28 cellular contexts compared by ENCODE assay signal in the genomic region with DNA sequence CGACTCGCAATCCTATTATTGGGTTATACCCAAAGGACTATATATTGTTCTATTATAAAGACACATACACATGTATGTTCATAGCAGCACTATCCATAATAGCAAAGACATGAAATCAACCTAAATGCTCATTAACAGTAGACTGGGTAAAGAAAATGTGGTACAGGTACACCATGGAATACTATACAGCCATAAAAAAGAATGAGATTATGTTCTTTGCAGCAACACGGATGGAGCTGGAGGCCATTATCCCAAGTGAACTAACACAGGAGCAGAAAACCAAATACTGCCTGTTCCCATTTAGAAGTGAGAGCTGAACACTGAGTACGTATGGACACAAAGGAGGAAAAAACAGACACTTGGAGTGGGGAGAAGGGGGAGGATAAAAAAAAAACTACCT.
"Had no signal": no experiment of that assay in that cellular context is flagged by ENCODE, and none has a peak within 500 bp of the region (broad histone marks: within the 10 kb centered on the region; RNA-seq: fewer than 3 reads in every experiment).

No MANE protein-coding gene starts in this region.

- H3K4me3 ChIP-seq: colonic mucosa, coronary artery, dorsolateral prefrontal cortex, esophagus muscularis mucosa, esophagus squamous epithelium, gastrocnemius medialis, gastroesophageal sphincter, heart left ventricle, heart right ventricle had no signal

- H3K27ac Mint-ChIP-seq: dendritic cell treated with granulocyte-macrophage colony-stimulating factor and Interleukin-4, amounts not matched to agents 40 ng/mL and 50 ng/mL, for 4 days; effector memory CD8-positive, alpha-beta T cell; endodermal cell had no signal

- H3K36me3 ChIP-seq: colonic mucosa, esophagus muscularis mucosa, esophagus squamous epithelium, gastrocnemius medialis, gastroesophageal sphincter, heart left ventricle, heart right ventricle had no signal

- DNase-seq: colonic mucosa; cortex of kidney; dermis blood vessel endothelial cell; dorsolateral prefrontal cortex; effector CD4-positive, alpha-beta T cell; effector CD8-positive, alpha-beta T cell; effector memory CD4-positive, alpha-beta T cell; effector memory CD8-positive, alpha-beta T cell; endodermal cell; erythroblast; esophagus squamous epithelium; foreskin fibroblast; foreskin melanocyte; gastrocnemius medialis; glutamatergic neuron; head of caudate nucleus; heart left ventricle; heart right ventricle had no signal

- H3K27me3 ChIP-seq: colonic mucosa, esophagus muscularis mucosa, gastrocnemius medialis, gastroesophageal sphincter, heart left ventricle, heart right ventricle had no signal

- H3K27ac ChIP-seq: colonic mucosa, coronary artery, dorsolateral prefrontal cortex, epithelial cell of prostate, esophagus muscularis mucosa, esophagus squamous epithelium, gastrocnemius medialis, gastroesophageal sphincter, heart left ventricle, heart right ventricle had no signal

- H3K27me3 Mint-ChIP-seq: dendritic cell treated with granulocyte-macrophage colony-stimulating factor and Interleukin-4, amounts not matched to agents 40 ng/mL and 50 ng/mL, for 4 days; effector memory CD8-positive, alpha-beta T cell had no signal

- H3K4me1 ChIP-seq: colonic mucosa, esophagus squamous epithelium, gastrocnemius medialis, heart left ventricle, heart right ventricle had no signal

- H3K9me3 ChIP-seq: colonic mucosa, esophagus muscularis mucosa, esophagus squamous epithelium, gastrocnemius medialis, gastroesophageal sphincter had no signal

- H3K4me3 Mint-ChIP-seq: dendritic cell treated with granulocyte-macrophage colony-stimulating factor and Interleukin-4, amounts not matched to agents 40 ng/mL and 50 ng/mL, for 4 days; effector memory CD8-positive, alpha-beta T cell; endodermal cell had no signal

- ATAC-seq: effector memory CD8-positive, alpha-beta T cell; esophagus mucosa; gastrocnemius medialis; gastroesophageal sphincter; heart left ventricle; heart right ventricle had no signal

- H3K4me1 Mint-ChIP-seq: endodermal cell had no signal

- FAIRE-seq: colon, endometrium, endothelial cell of umbilical vein, frontal cortex had no signal
